1 cellular context compared by ENCODE assay signal in the genomic region with DNA sequence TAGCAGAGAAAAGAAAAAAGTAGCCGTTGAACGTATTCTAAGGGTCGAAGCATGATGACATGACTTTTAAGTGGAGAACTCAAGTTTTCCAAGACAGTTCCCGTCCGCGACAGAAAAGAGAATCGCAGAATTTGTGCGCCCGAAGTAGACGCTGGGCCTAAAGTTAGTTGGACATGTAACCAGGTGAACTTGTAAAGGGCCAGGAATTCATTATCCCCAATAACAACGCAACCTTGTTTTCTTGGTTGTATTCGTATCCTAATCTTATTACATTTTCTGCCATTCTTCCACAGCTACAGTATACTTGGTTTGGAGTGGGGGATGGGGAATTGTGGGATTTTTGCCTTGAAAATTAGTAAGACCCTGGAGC.
TF ChIP-seq lines count a peak whose summit lies in the region.

No MANE protein-coding gene starts in this region.

TF ChIP-seq in HepG2, 621 proteins besides CTCF, POLR2A, EP300 and RAD21 (continued from another document and continues in another):
- TF ChIP-seq ZNF317 (CRISPR knock-in tag; IDR thresholded peaks at IDR 0.05) (peak; percentile 37; the same call in 1 of the 2 replicates), ZNF670 (CRISPR knock-in tag; IDR thresholded peaks at IDR 0.05; ENCODE audit: borderline replicate concordance) (no peak), JUN (CRISPR knock-in tag; IDR thresholded peaks at IDR 0.05) (0 out of 2 replicates have a peak, but pooled peaks have one; percentile 5), MIXL1 (CRISPR knock-in tag; IDR thresholded peaks at IDR 0.05) (0 out of 2 replicates have a peak, but pooled peaks have one; percentile 1), BORCS8-MEF2B (CRISPR knock-in tag; IDR thresholded peaks at IDR 0.05) (no peak), FOXJ3 (CRISPR knock-in tag; IDR thresholded peaks at IDR 0.05; ENCODE audit: borderline replicate concordance) (0 out of 2 replicates have a peak, but pooled peaks have one; percentile 70), KAT2B (IDR thresholded peaks at IDR 0.05; ENCODE audit: borderline replicate concordance, low read depth, low read length) (no peak), NCOA2 (CRISPR knock-in tag; IDR thresholded peaks at IDR 0.05) (peak; percentile 24; the same call in 1 of the 2 replicates), ZNF569 (CRISPR knock-in tag; IDR thresholded peaks at IDR 0.05; ENCODE audit: borderline replicate concordance) (no peak), ERF (CRISPR knock-in tag; IDR thresholded peaks at IDR 0.05) (peak; percentile 17; the same call in 1 of the 2 replicates), MAZ (IDR thresholded peaks at IDR 0.05; ENCODE audit: borderline replicate concordance, low read depth, low read length) (no peak), MAZ (CRISPR knock-in tag; IDR thresholded peaks at IDR 0.05; ENCODE audit: low read depth) (peak; percentile 24; the same call in 1 of the 2 replicates), SPEN (CRISPR knock-in tag; IDR thresholded peaks at IDR 0.05; ENCODE audit: low read depth) (no peak), ZBTB20 (CRISPR knock-in tag; IDR thresholded peaks at IDR 0.05; ENCODE audit: borderline replicate concordance, low read depth) (peak; percentile 71), U2AF1 (optimal IDR thresholded peaks at IDR 0.05; ENCODE audit: low read depth, low read length) (no peak), SIN3A (IDR thresholded peaks at IDR 0.05; ENCODE audit: borderline replicate concordance, low read depth, low read length) (no peak), ZNF12 (CRISPR knock-in tag; IDR thresholded peaks at IDR 0.05) (0 out of 2 replicates have a peak, but pooled peaks have one; percentile 6), SRSF4 (IDR thresholded peaks at IDR 0.05; ENCODE audit: low read depth, low read length, poor library complexity, severe bottlenecking) (no peak), TEAD3 (CRISPR knock-in tag; optimal IDR thresholded peaks at IDR 0.05; ENCODE audit: borderline replicate concordance) (peak; percentile 23), CBFB (CRISPR knock-in tag; IDR thresholded peaks at IDR 0.05) (no peak), ZSCAN12 (CRISPR knock-in tag; IDR thresholded peaks at IDR 0.05) (0 out of 2 replicates have a peak, but pooled peaks have one; percentile 80), ATF1 (CRISPR knock-in tag; IDR thresholded peaks at IDR 0.05) (peak; percentile 70), CCAR2 (optimal IDR thresholded peaks at IDR 0.05; ENCODE audit: low read depth, low read length) (no peak), ZNF432 (CRISPR knock-in tag; IDR thresholded peaks at IDR 0.05; ENCODE audit: borderline replicate concordance) (no peak), NFATC3 (CRISPR knock-in tag; IDR thresholded peaks at IDR 0.05) (0 out of 2 replicates have a peak, but pooled peaks have one; percentile 20), PAF1 (CRISPR knock-in tag; IDR thresholded peaks at IDR 0.05) (0 out of 2 replicates have a peak, but pooled peaks have one; percentile 48), TP53 (CRISPR knock-in tag; conservative IDR thresholded peaks at IDR 0.05) (peak; percentile 56; the same call in 1 of the 2 replicates), SP1 (IDR thresholded peaks at IDR 0.05) (no peak), SP1 (CRISPR knock-in tag; IDR thresholded peaks at IDR 0.05) (0 out of 2 replicates have a peak, but pooled peaks have one; percentile 32), CREB1 (IDR thresholded peaks at IDR 0.05) (peak; percentile 51; the same call in 1 of the 2 replicates), CREB1 (CRISPR knock-in tag; IDR thresholded peaks at IDR 0.05) (no peak), ZNF234 (CRISPR knock-in tag; conservative IDR thresholded peaks at IDR 0.05) (no peak), ZBTB21 (CRISPR knock-in tag; IDR thresholded peaks at IDR 0.05) (no peak), FOXK2 (IDR thresholded peaks at IDR 0.05) (no peak), ZC3H13 (CRISPR knock-in tag; IDR thresholded peaks at IDR 0.05) (0 out of 2 replicates have a peak, but pooled peaks have one; percentile 5), AKAP8 (CRISPR knock-in tag; IDR thresholded peaks at IDR 0.05) (peak; percentile 53; the same call in 1 of the 2 replicates), ARHGAP35 (CRISPR knock-in tag; IDR thresholded peaks at IDR 0.05; ENCODE audit: borderline replicate concordance) (0 out of 2 replicates have a peak, but pooled peaks have one; percentile 22), ZNF674 (CRISPR knock-in tag; IDR thresholded peaks at IDR 0.05; ENCODE audit: low read depth) (0 out of 2 replicates have a peak, but pooled peaks have one; percentile 9), LCORL (IDR thresholded peaks at IDR 0.05) (no peak), LCORL (CRISPR knock-in tag; IDR thresholded peaks at IDR 0.05) (peak; percentile 58; the same call in 1 of the 2 replicates), RBAK (CRISPR knock-in tag; IDR thresholded peaks at IDR 0.05) (no peak), ZBTB42 (CRISPR knock-in tag; IDR thresholded peaks at IDR 0.05) (0 out of 2 replicates have a peak, but pooled peaks have one; percentile 20), GATA4 (IDR thresholded peaks at IDR 0.05; ENCODE audit: borderline replicate concordance, low read depth) (no peak), FOXP1 (IDR thresholded peaks at IDR 0.05) (no peak), FOXP1 (CRISPR knock-in tag; IDR thresholded peaks at IDR 0.05) (no peak)
- TF ChIP-seq, protein P1, sequence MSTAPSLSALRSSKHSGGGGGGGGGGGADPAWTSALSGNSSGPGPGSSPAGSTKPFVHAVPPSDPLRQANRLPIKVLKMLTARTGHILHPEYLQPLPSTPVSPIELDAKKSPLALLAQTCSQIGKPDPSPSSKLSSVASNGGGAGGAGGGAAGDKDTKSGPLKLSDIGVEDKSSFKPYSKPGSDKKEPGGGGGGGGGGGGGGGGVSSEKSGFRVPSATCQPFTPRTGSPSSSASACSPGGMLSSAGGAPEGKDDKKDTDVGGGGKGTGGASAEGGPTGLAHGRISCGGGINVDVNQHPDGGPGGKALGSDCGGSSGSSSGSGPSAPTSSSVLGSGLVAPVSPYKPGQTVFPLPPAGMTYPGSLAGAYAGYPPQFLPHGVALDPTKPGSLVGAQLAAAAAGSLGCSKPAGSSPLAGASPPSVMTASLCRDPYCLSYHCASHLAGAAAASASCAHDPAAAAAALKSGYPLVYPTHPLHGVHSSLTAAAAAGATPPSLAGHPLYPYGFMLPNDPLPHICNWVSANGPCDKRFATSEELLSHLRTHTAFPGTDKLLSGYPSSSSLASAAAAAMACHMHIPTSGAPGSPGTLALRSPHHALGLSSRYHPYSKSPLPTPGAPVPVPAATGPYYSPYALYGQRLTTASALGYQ (CRISPR knock-in tag; IDR thresholded peaks at IDR 0.05), result peak; percentile 36; the same call in 1 of the 2 replicates
- TF ChIP-seq, protein P2, sequence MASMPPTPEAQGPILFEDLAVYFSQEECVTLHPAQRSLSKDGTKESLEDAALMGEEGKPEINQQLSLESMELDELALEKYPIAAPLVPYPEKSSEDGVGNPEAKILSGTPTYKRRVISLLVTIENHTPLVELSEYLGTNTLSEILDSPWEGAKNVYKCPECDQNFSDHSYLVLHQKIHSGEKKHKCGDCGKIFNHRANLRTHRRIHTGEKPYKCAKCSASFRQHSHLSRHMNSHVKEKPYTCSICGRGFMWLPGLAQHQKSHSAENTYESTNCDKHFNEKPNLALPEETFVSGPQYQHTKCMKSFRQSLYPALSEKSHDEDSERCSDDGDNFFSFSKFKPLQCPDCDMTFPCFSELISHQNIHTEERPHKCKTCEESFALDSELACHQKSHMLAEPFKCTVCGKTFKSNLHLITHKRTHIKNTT (CRISPR knock-in tag; IDR thresholded peaks at IDR 0.05), result 0 out of 2 replicates have a peak, but pooled peaks have one; percentile 55
- TF ChIP-seq, protein P3, sequence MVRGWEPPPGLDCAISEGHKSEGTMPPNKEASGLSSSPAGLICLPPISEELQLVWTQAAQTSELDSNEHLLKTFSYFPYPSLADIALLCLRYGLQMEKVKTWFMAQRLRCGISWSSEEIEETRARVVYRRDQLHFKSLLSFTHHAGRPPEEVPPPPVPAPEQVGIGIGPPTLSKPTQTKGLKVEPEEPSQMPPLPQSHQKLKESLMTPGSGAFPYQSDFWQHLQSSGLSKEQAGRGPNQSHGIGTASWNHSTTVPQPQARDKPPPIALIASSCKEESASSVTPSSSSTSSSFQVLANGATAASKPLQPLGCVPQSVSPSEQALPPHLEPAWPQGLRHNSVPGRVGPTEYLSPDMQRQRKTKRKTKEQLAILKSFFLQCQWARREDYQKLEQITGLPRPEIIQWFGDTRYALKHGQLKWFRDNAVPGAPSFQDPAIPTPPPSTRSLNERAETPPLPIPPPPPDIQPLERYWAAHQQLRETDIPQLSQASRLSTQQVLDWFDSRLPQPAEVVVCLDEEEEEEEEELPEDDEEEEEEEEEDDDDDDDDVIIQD (CRISPR knock-in tag; IDR thresholded peaks at IDR 0.05; ENCODE audit: low read depth), result 0 out of 2 replicates have a peak, but pooled peaks have one; percentile 45
- TF ChIP-seq, protein P4, sequence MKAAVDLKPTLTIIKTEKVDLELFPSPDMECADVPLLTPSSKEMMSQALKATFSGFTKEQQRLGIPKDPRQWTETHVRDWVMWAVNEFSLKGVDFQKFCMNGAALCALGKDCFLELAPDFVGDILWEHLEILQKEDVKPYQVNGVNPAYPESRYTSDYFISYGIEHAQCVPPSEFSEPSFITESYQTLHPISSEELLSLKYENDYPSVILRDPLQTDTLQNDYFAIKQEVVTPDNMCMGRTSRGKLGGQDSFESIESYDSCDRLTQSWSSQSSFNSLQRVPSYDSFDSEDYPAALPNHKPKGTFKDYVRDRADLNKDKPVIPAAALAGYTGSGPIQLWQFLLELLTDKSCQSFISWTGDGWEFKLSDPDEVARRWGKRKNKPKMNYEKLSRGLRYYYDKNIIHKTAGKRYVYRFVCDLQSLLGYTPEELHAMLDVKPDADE (CRISPR knock-in tag; IDR thresholded peaks at IDR 0.05), result 0 out of 2 replicates have a peak, but pooled peaks have one; percentile 22
- TF ChIP-seq, protein P5, sequence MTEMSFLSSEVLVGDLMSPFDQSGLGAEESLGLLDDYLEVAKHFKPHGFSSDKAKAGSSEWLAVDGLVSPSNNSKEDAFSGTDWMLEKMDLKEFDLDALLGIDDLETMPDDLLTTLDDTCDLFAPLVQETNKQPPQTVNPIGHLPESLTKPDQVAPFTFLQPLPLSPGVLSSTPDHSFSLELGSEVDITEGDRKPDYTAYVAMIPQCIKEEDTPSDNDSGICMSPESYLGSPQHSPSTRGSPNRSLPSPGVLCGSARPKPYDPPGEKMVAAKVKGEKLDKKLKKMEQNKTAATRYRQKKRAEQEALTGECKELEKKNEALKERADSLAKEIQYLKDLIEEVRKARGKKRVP (CRISPR knock-in tag; IDR thresholded peaks at IDR 0.05), result 0 out of 4 replicates have a peak, but pooled peaks of 1 of the 2 experiments have one; percentile 20
- TF ChIP-seq, protein P6, sequence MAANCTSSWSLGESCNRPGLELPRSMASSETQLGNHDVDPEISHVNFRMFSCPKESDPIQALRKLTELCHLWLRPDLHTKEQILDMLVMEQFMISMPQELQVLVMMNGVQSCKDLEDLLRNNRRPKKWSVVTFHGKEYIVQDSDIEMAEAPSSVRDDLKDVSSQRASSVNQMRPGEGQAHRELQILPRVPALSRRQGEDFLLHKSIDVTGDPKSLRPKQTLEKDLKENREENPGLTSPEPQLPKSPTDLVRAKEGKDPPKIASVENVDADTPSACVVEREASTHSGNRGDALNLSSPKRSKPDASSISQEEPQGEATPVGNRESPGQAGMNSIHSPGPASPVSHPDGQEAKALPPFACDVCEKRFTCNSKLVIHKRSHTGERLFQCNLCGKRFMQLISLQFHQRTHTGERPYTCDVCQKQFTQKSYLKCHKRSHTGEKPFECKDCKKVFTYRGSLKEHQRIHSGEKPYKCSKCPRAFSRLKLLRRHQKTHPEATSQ (CRISPR knock-in tag; IDR thresholded peaks at IDR 0.05; ENCODE audit: borderline replicate concordance), result no peak
- TF ChIP-seq, protein P7, sequence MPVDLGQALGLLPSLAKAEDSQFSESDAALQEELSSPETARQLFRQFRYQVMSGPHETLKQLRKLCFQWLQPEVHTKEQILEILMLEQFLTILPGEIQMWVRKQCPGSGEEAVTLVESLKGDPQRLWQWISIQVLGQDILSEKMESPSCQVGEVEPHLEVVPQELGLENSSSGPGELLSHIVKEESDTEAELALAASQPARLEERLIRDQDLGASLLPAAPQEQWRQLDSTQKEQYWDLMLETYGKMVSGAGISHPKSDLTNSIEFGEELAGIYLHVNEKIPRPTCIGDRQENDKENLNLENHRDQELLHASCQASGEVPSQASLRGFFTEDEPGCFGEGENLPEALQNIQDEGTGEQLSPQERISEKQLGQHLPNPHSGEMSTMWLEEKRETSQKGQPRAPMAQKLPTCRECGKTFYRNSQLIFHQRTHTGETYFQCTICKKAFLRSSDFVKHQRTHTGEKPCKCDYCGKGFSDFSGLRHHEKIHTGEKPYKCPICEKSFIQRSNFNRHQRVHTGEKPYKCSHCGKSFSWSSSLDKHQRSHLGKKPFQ (CRISPR knock-in tag; IDR thresholded peaks at IDR 0.05; ENCODE audit: insufficient replicate concordance), result no peak
- TF ChIP-seq, protein P8, sequence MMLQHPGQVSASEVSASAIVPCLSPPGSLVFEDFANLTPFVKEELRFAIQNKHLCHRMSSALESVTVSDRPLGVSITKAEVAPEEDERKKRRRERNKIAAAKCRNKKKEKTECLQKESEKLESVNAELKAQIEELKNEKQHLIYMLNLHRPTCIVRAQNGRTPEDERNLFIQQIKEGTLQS (CRISPR knock-in tag; IDR thresholded peaks at IDR 0.05), result 0 out of 2 replicates have a peak, but pooled peaks have one; percentile 34
- TF ChIP-seq, protein P9, sequence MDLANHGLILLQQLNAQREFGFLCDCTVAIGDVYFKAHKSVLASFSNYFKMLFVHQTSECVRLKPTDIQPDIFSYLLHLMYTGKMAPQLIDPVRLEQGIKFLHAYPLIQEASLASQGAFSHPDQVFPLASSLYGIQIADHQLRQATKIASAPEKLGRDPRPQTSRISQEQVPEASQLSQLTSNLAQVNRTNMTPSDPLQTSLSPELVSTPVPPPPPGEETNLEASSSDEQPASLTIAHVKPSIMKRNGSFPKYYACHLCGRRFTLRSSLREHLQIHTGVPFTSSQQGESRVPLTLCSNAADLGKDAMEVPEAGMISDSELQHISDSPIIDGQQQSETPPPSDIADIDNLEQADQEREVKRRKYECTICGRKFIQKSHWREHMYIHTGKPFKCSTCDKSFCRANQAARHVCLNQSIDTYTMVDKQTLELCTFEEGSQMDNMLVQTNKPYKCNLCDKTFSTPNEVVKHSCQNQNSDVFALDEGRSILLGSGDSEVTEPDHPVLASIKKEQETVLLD (CRISPR knock-in tag; IDR thresholded peaks at IDR 0.05; ENCODE audit: low read depth), result no peak
